8 cellular contexts compared by ENCODE assay signal in the genomic region with DNA sequence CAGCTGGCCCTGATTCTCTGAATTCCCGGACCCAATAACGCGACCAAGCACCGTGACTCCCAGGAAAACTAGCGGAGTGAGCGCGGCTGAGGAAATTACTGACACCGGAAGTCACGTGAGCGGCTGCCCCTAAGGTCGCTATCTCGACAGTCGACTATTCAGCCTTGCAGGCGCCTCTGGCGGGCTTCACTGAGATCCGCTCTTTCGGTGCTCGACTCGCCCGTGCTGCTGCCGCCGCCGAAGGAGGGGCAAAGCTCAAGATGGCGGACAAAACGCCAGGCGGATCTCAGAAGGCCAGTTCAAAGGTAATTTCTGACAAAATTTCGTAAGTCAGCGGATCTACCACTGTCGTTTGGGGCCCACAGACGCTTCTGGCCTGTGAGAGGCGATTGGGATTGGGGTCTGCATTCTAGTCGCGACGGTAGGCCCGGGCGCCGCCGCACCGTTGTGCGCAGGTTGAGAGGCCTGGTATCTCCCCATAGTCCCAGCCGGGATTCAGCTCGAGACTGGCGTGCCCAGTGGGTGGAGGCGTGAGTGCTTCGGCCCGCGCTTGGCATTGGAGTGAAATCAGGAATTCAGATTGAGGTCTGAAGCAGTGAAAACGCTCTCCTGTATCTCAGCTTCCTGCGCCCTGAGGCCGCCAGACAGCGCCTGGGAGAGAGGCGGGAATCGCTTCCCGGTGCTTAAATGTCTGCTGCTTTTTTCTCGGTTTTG. TPM values are rescaled to one million over a fixed set of nuclear protein-coding genes. Genes with fewer than 3 reads are reported as not detected.
DNase-seq lines count a peak whose midpoint lies in the region; ATAC-seq and TF ChIP-seq lines count a peak whose summit lies in the region.

A gene (plus strand): TSS at position 202 of the 714 bp plus-strand sequence. CDS start 59 bp downstream, at position 261.

- TF ChIP-seq POLR2A in GM18951 (IDR thresholded peaks at IDR 0.05; ENCODE audit: extremely low read depth, insufficient read depth, insufficient read length), result peak; percentile 90
- TF ChIP-seq POLR2A in spleen (IDR thresholded peaks at IDR 0.05), result peak in 1 of 3 donors; percentile 54

- peak within 1 kb of the TSS; percentile 77 to 99 (median 98) for H3K4me3 ChIP-seq in spleen

- TF ChIP-seq CTCF in activated B cell treated with CpG ODN at 0.5 μM for 24 hours (IDR thresholded peaks at IDR 0.05) (no peak), spleen (IDR thresholded peaks at IDR 0.05 in 8 of 11, conservative IDR thresholded peaks at IDR 0.05 in 3 of 11) (peak in 8 of 11 experiments; percentile 5 to 63 (median 28))

- H3K27ac Mint-ChIP-seq in activated B cell treated with CpG ODN at 0.5 μM for 24 hours (peak within 1 kb of the TSS; percentile 98), immature natural killer cell (peak within 1 kb of the TSS; percentile 97 to 100 (median 100))

- H3K36me3 Mint-ChIP-seq in activated B cell treated with CpG ODN at 0.5 μM for 24 hours (ENCODE audit: low read depth), result peaks cover 14% of the 10 kb centered on the region
- H3K36me3 Mint-ChIP-seq in immature natural killer cell, result no peaks in the 10 kb centered on the region

- peaks cover 41% of the 10 kb centered on the region for H3K4me1 Mint-ChIP-seq in activated B cell treated with CpG ODN at 0.5 μM for 24 hours
- peaks cover 46 to 52% of the 10 kb centered on the region in 2 donors for H3K4me1 Mint-ChIP-seq in immature natural killer cell

- POLR2A ChIA-PET in activated B cell treated with CpG ODN at 0.5 μM for 24 hours (lab: Charles Lee), result interaction anchor here (0.7 to 3.5 kb wide), 16 partner anchors 8 to 1263 kb away, joined by 3 to 47 read pairs (median 4); a partner anchor contains a TSS

- no peaks in the 10 kb centered on the region for H3K9me3 ChIP-seq in spleen

- WGBS in spleen, 5 donors, result 0 to 1% (median 0%) methylated on average over 39 to 55 of the region's 55 CpGs

- no peaks in the 10 kb centered on the region for H3K9me3 Mint-ChIP-seq in activated B cell treated with CpG ODN at 0.5 μM for 24 hours
- peaks cover 0 to 2% (median 0%) of the 10 kb centered on the region in 6 donors for H3K9me3 Mint-ChIP-seq in immature natural killer cell

- peak; percentile 98 for DNase-seq in AG08395 (ENCODE audit: low spot score)
- DNase-seq in NCI-H345 (lab: John Stamatoyannopoulos, UW), result peak; percentile 96
- DNase-seq in activated B cell treated with CpG ODN at 0.5 μM for 24 hours, result peak; percentile 74
- DNase-seq in caudate nucleus (lab: John Stamatoyannopoulos, UW), result peak; percentile 58 to 98 (median 95)
- DNase-seq in immature natural killer cell, result peak; percentile 87 to 89 (median 88)
- DNase-seq in spleen, result peak; percentile 99

- intact Hi-C loops in activated B cell treated with CpG ODN at 0.5 μM for 24 hours (cut with micrococcal nuclease) (loop anchor here (1.0 to 10.0 kb wide), 15 partner anchors 15 to 1263 kb away; a partner anchor contains a TSS), spleen (cut with DNase I; ENCODE audit: low total_unique reads) (no loop called here)

- CTCF ChIA-PET in activated B cell treated with CpG ODN at 0.5 μM for 24 hours (lab: Charles Lee), result interaction anchor here (0.7 to 2.4 kb wide), 5 partner anchors 12 to 673 kb away, joined by 3 to 13 read pairs (median 3); a partner anchor contains a TSS

- H3K4me3 Mint-ChIP-seq in activated B cell treated with CpG ODN at 0.5 μM for 24 hours (peak within 1 kb of the TSS; percentile 99), immature natural killer cell (peak within 1 kb of the TSS; percentile 97 to 100 (median 99))

- peak within 1 kb of the TSS; percentile 92 for H3K27ac ChIP-seq in caudate nucleus (ENCODE audit: low read depth, low read length)
- peak within 1 kb of the TSS; percentile 90 to 97 (median 94) for H3K27ac ChIP-seq in spleen

- ATAC-seq in HG03196 (IDR thresholded peaks at IDR 0.05; ENCODE audit: unreplicated experiment) (peak; percentile 91), activated B cell treated with CpG ODN at 0.5 μM for 24 hours (ENCODE audit: low read depth) (peak; percentile 93)

- in situ Hi-C loops in GM18951 (cut with MboI; ENCODE audit: low sequenced_read_pairs, unreplicated experiment), result no loop called here

- H3K36me3 ChIP-seq in spleen, result no peaks in the 10 kb centered on the region

- no peaks in the 10 kb centered on the region for H3K27me3 ChIP-seq in spleen (replicated peaks in 1 of 7)

- H3K4me1 ChIP-seq in spleen, result peaks cover 20 to 59% (median 52%) of the 10 kb centered on the region in 6 donors

- no peaks in the 10 kb centered on the region for H3K27me3 Mint-ChIP-seq in activated B cell treated with CpG ODN at 0.5 μM for 24 hours
- peaks cover 2 to 19% (median 2%) of the 10 kb centered on the region in 3 donors for H3K27me3 Mint-ChIP-seq in immature natural killer cell (ENCODE audit: low read depth in 3 of 3)

RNA-seq across cellular contexts. Expression of the gene that starts here (rescaled TPM):
- total RNA-seq in activated B cell treated with CpG ODN at 0.5 μM for 24 hours, result 117 and 131 TPM in 2 replicates
- 100 to 1,000 TPM in 1 of 3 donors, 10 to 100 TPM in 2; 82.7 to 120 (median 86.0) TPM for polyA plus RNA-seq in immature natural killer cell
- total RNA-seq in spleen, result 100 to 1,000 TPM in 5 of 7 donors, 10 to 100 TPM in 2; 73.4 to 130 (median 105) TPM
- polyA plus RNA-seq in spleen, result 10 to 100 TPM; 29.7 to 31.0 (median 31.0) TPM

Comparison
In these comparisons a context has a peak if more than half of its experiments do, and no peak if none do; other contexts are left out.
1. Peak in every context shown above with its lines: DNase-seq, ATAC-seq, H3K4me3 ChIP-seq and H3K27ac ChIP-seq.